Comparison of ENCODE assay signal across 14 cellular contexts in genomic region chr7:28407643-28408042, GRCh38. TPM values are rescaled to one million over a fixed set of nuclear protein-coding genes. Genes with fewer than 3 reads are reported as not detected.
A peak's percentile ranks its signal among the peaks of the same experiment; 100 is the strongest.
DNase-seq lines count a peak whose midpoint lies in the region; ATAC-seq, FAIRE-seq and TF ChIP-seq lines count a peak whose summit lies in the region.
"Had no signal": no experiment of that assay in that cellular context is flagged by ENCODE, and none has a peak within 500 bp of the region (broad histone marks: within the 10 kb centered on the region; RNA-seq: fewer than 3 reads in every experiment).

No MANE protein-coding gene starts in this region.

- TF ChIP-seq CTCF in heart left ventricle (IDR thresholded peaks at IDR 0.05) (no peak), MCF 10A (IDR thresholded peaks at IDR 0.05; ENCODE audit: unreplicated experiment) (no peak), keratinocyte (optimal IDR thresholded peaks at IDR 0.05 in 1 of 3, IDR thresholded peaks at IDR 0.05 in 1 of 3, conservative IDR thresholded peaks at IDR 0.05 in 1 of 3; ENCODE audit: extremely low read depth in 1 of 3, insufficient read depth in 2 of 3, low read length in 3 of 3) (no peak), type B pancreatic cell (conservative IDR thresholded peaks at IDR 0.05) (no peak)

- H3K4me3 Mint-ChIP-seq in MCF 10A (ENCODE audit: unreplicated experiment) (no peak overlapping the region), type B pancreatic cell (peak overlapping the region; percentile 61)

- WGBS in heart left ventricle, 4 donors, result 64 to 85% (median 74%) methylated on average over 2 of the region's 2 CpGs

- H3K9me1 ChIP-seq in keratinocyte (ENCODE audit: control insufficient read depth, extremely low read depth, insufficient read depth, low read length), result no peaks in the 10 kb centered on the region

- CTCF ChIA-PET in MCF 10A (lab: Yijun Ruan, JAX), result interaction anchor here (0.6 to 1.3 kb wide), 3 partner anchors 19 to 513 kb away, joined by 3 to 5 read pairs (median 3); no protein-coding TSS in a partner anchor

- BruUV-seq in MCF 10A (replicated peaks; lab: Mats Ljungman, UMichigan), result no TSS peak

- FAIRE-seq in keratinocyte (lab: Jason Lieb, UNC), result peak; percentile 44

- H3K27ac ChIP-seq in heart left ventricle (peak overlapping the region in 11 of 12 donors; percentile 71 to 98 (median 91)), keratinocyte (ENCODE audit: control insufficient read depth, insufficient read depth, low read length) (no peak overlapping the region), Karpas-422 (ENCODE audit: low read length) (no peak overlapping the region)
- H3K27ac ChIP-seq: BLaER1 treated with 17β-estradiol and CSF1 and Interleukin-3, amounts not matched to agents 10 nM and 100 nM had no signal

- H3K27ac Mint-ChIP-seq in MCF 10A (ENCODE audit: low read depth, unreplicated experiment), result no peak overlapping the region
- H3K27ac Mint-ChIP-seq in type B pancreatic cell, result peak overlapping the region; percentile 11
- H3K27ac Mint-ChIP-seq: effector memory CD8-positive, alpha-beta T cell had no signal

- ATAC-seq in heart left ventricle, result no peak
- no peak for ATAC-seq in GM18873 (IDR thresholded peaks at IDR 0.05; ENCODE audit: low FRiP score, unreplicated experiment)
- ATAC-seq: effector memory CD8-positive, alpha-beta T cell had no signal

- H3K4me2 ChIP-seq in keratinocyte (ENCODE audit: control insufficient read depth, extremely low read depth, insufficient read depth, low read depth, low read length), result peak overlapping the region; percentile 11
- no peak overlapping the region for H3K4me2 ChIP-seq in Karpas-422 (ENCODE audit: low read depth, low read length, poor library complexity, severe bottlenecking)

- no peak overlapping the region for H3K9ac ChIP-seq in keratinocyte (ENCODE audit: control insufficient read depth, extremely low read depth, insufficient read depth, low read length)
- no peak overlapping the region for H3K9ac ChIP-seq in Karpas-422 (ENCODE audit: low read length)
- H3K9ac ChIP-seq: BLaER1 treated with 17β-estradiol and CSF1 and Interleukin-3, amounts not matched to agents 10 nM and 100 nM had no signal

- H3K4me3 ChIP-seq in heart left ventricle, result no peak overlapping the region
- no peak overlapping the region for H3K4me3 ChIP-seq in keratinocyte (ENCODE audit: control insufficient read depth in 2 of 3, extremely low read depth in 1 of 3, insufficient read depth in 2 of 3, low read depth in 1 of 3, low read length in 3 of 3)
- no peak overlapping the region for H3K4me3 ChIP-seq in Karpas-422 (ENCODE audit: low read length)
- H3K4me3 ChIP-seq: BLaER1 treated with 17β-estradiol and CSF1 and Interleukin-3, amounts not matched to agents 10 nM and 100 nM; mucosa of descending colon had no signal

- H3K4me1 ChIP-seq in heart left ventricle, result peaks cover 0 to 47% (median 24%) of the 10 kb centered on the region in 12 donors
- peaks cover 39% of the 10 kb centered on the region for H3K4me1 ChIP-seq in keratinocyte (ENCODE audit: control insufficient read depth, extremely low read depth, insufficient read depth, low read length)
- peaks cover 14% of the 10 kb centered on the region for H3K4me1 ChIP-seq in Karpas-422 (ENCODE audit: low read length)

- H3K9me3 ChIP-seq in heart left ventricle, result no peaks in the 10 kb centered on the region
- no peaks in the 10 kb centered on the region for H3K9me3 ChIP-seq in keratinocyte (ENCODE audit: control insufficient read depth, low read depth, low read length)
- no peaks in the 10 kb centered on the region for H3K9me3 ChIP-seq in Karpas-422 (ENCODE audit: low read length)
- H3K9me3 ChIP-seq: mucosa of descending colon had no signal

- POLR2A ChIA-PET in MCF 10A (lab: Yijun Ruan, JAX), result interaction anchor here (0.6 to 2.1 kb wide), 11 partner anchors 10 to 857 kb away, joined by 3 to 8 read pairs (median 4); no protein-coding TSS in a partner anchor

- H3K27me3 Mint-ChIP-seq in MCF 10A (ENCODE audit: insufficient read depth, unreplicated experiment) (peaks cover 5% of the 10 kb centered on the region), type B pancreatic cell (peaks cover 73% of the 10 kb centered on the region)

- H3K9me3 Mint-ChIP-seq in MCF 10A (ENCODE audit: unreplicated experiment) (no peaks in the 10 kb centered on the region), type B pancreatic cell (no peaks in the 10 kb centered on the region)
- H3K9me3 Mint-ChIP-seq: effector memory CD8-positive, alpha-beta T cell had no signal

- peaks cover 0 to 23% (median 0%) of the 10 kb centered on the region in 9 donors for H3K27me3 ChIP-seq in heart left ventricle
- peaks cover 22% of the 10 kb centered on the region for H3K27me3 ChIP-seq in keratinocyte (ENCODE audit: control insufficient read depth, extremely low read depth, insufficient read depth, low read length)
- H3K27me3 ChIP-seq in Karpas-422 (ENCODE audit: low read length), result no peaks in the 10 kb centered on the region

- TF ChIP-seq POLR2A in heart left ventricle (IDR thresholded peaks at IDR 0.05), result no peak

- DNase-seq in heart left ventricle (no peak), cardiac septum (ENCODE audit: low spot score) (no peak), MCF 10A (ENCODE audit: unreplicated experiment) (peak; percentile 53), keratinocyte (ENCODE audit: low read depth, low spot score) (no peak), type B pancreatic cell (ENCODE audit: extremely low spot score, unreplicated experiment) (no peak), SW480 (ENCODE audit: low spot score) (no peak), Karpas-422 (no peak)
- DNase-seq: effector memory CD8-positive, alpha-beta T cell; NCI-H524; stimulated activated CD4-positive, alpha-beta T cell treated with anti-CD3 and anti-CD28 coated beads, Interleukin-4, amount 100 ng/mL, for 4 hours; T-helper 9 cell had no signal

- H2AFZ ChIP-seq in keratinocyte (ENCODE audit: control insufficient read depth, low read length) (no peak overlapping the region), Karpas-422 (ENCODE audit: low read length) (no peak overlapping the region)

- H3K36me3 ChIP-seq in heart left ventricle (no peaks in the 10 kb centered on the region), keratinocyte (ENCODE audit: control insufficient read depth in 2 of 2, extremely low read depth in 1 of 2, insufficient read depth in 2 of 2, low read length in 2 of 2) (no peaks in the 10 kb centered on the region), Karpas-422 (ENCODE audit: insufficient read depth, low read length) (no peaks in the 10 kb centered on the region)
- H3K36me3 ChIP-seq: BLaER1 treated with 17β-estradiol and CSF1 and Interleukin-3, amounts not matched to agents 10 nM and 100 nM had no signal

- intact Hi-C loops in heart left ventricle (cut with DNase I), result loop anchor here in 7 of 10 donors (5.0 to 10.0 kb wide), 5 partner anchors 215 to 445 kb away; no protein-coding TSS in a partner anchor
- intact Hi-C loops in cardiac septum (cut with DNase I), result loop anchor here (2.0 to 5.0 kb wide), 2 partner anchors 125 to 279 kb away; no protein-coding TSS in a partner anchor
- intact Hi-C loops in MCF 10A (cut with micrococcal nuclease), result loop anchor here (5.0 kb wide), 4 partner anchors 110 to 450 kb away; no protein-coding TSS in a partner anchor

- no peaks in the 10 kb centered on the region for H3K9me2 ChIP-seq in Karpas-422 (replicated peaks; ENCODE audit: insufficient read depth, low read length)

- H3K79me2 ChIP-seq in keratinocyte (ENCODE audit: control insufficient read depth, insufficient read depth, low read length) (no peaks in the 10 kb centered on the region), Karpas-422 (ENCODE audit: low read length) (no peaks in the 10 kb centered on the region)

- H4K20me1 ChIP-seq in keratinocyte (ENCODE audit: control insufficient read depth, extremely low read depth, insufficient read depth, low read length), result no peaks in the 10 kb centered on the region
- no peaks in the 10 kb centered on the region for H4K20me1 ChIP-seq in Karpas-422 (ENCODE audit: insufficient read depth, low read depth, low read length)

- H3K36me3 Mint-ChIP-seq in MCF 10A (ENCODE audit: insufficient read depth, unreplicated experiment) (no peaks in the 10 kb centered on the region), type B pancreatic cell (no peaks in the 10 kb centered on the region)

- dilution Hi-C loops in keratinocyte (cut with MboI; ENCODE audit: extremely low pct_ligation_motif_present, low sequenced_read_pairs), result no loop called here

- H3K4me1 Mint-ChIP-seq in MCF 10A (ENCODE audit: insufficient read depth, unreplicated experiment) (peaks cover 35% of the 10 kb centered on the region), type B pancreatic cell (ENCODE audit: unreplicated experiment) (peaks cover 32% of the 10 kb centered on the region)

RNA-seq across cellular contexts. Expression of gene CREB5, which starts 4.7 kb away (rescaled TPM):
- total RNA-seq in heart left ventricle (10 to 100 TPM in 5 of 9 donors, 1 to 10 TPM in 4; 7.6 to 38.7 (median 15.4) TPM), cardiac septum (43.1 TPM), MCF 10A (2022) (30.0 and 40.5 TPM in 2 replicates), type B pancreatic cell (ENCODE audit: low replicate concordance) (5.6 and 31.0 TPM in 2 replicates)
- polyA plus RNA-seq in heart left ventricle (10 to 100 TPM; 12.3 to 15.2 TPM), keratinocyte (4.3 to 7.9 TPM (median 4.6 TPM) in 3 replicates)
- polyA plus RNA-seq in keratinocyte (2011; ENCODE audit: low read depth), result 1.2 TPM
- 4.1 and 5.4 TPM in 2 replicates for polyA plus RNA-seq in keratinocyte (2011; cell fraction: cytosol; rRNA removed)
- polyA plus RNA-seq in keratinocyte (2011; cell fraction: nucleus; rRNA removed), result 18.1 and 20.9 TPM in 2 replicates
- polyA plus RNA-seq in keratinocyte (2012; ENCODE audit: low replicate concordance), result 3.2 and 3.4 TPM in 2 replicates
- polyA minus RNA-seq in keratinocyte, result 14.1 to 30.0 TPM (median 18.6 TPM) in 3 replicates
- 5.0 TPM for polyA minus RNA-seq in keratinocyte (2011; cell fraction: cytosol; rRNA and poly(A)+ RNA removed)
- polyA minus RNA-seq in keratinocyte (2011; cell fraction: nucleus; rRNA and poly(A)+ RNA removed), result 23.1 and 37.5 TPM in 2 replicates
- total RNA-seq in Karpas-422 (2014; rRNA removed; shearing (Covaris generic); ENCODE audit: low replicate concordance), result 7.8 and 52.1 TPM in 2 replicates

Comparison
In these comparisons a context has a peak if more than half of its experiments do, and no peak if none do; other contexts are left out.
1. H3K27ac ChIP-seq: peak in heart left ventricle (11 of 12); none in keratinocyte (single experiment) and Karpas-422 (single experiment).